Comparison of ENCODE assay signal across 29 cellular contexts in genomic region chr3:191804935-191805334, GRCh38.
"Had no signal": no experiment of that assay in that cellular context is flagged by ENCODE, and none has a peak within 500 bp of the region (broad histone marks: within the 10 kb centered on the region; RNA-seq: fewer than 3 reads in every experiment).

No MANE protein-coding gene starts in this region.

- H3K4me1 ChIP-seq: body of pancreas, esophagus squamous epithelium had no signal

- H3K27me3 Mint-ChIP-seq: activated CD4-positive, alpha-beta memory T cell treated with anti-CD3 and anti-CD28 coated beads for 36 hours; activated CD4-positive, alpha-beta T cell treated with anti-CD3 and anti-CD28 coated beads for 36 hours; activated CD4-positive, alpha-beta T cell treated with anti-CD3 and anti-CD28 coated beads, Interleukin-2, amount 10 ng/mL, durations not matched to agents 24 days and 14 days; activated CD8-positive, alpha-beta memory T cell treated with anti-CD3 and anti-CD28 coated beads, Interleukin-2, amount 10 ng/mL, durations not matched to agents 7 days and 5 days; activated naive CD8-positive, alpha-beta T cell; effector memory CD8-positive, alpha-beta T cell had no signal

- H3K27me3 ChIP-seq: body of pancreas, esophagus squamous epithelium had no signal

- DNase-seq: activated CD4-positive, alpha-beta memory T cell treated with anti-CD3 and anti-CD28 coated beads for 36 hours; activated CD4-positive, alpha-beta T cell treated with anti-CD3 and anti-CD28 coated beads for 36 hours; activated CD4-positive, alpha-beta T cell treated with anti-CD3 and anti-CD28 coated beads, Interleukin-2, amount 10 ng/mL, durations not matched to agents 24 days and 14 days; activated CD4-positive, CD25-positive, alpha-beta regulatory T cell; activated CD4-positive, CD25-positive, alpha-beta regulatory T cell treated with anti-CD3 and anti-CD28 coated beads, Interleukin-2, amount 50 U/mL, for 72 hours; activated CD8-positive, alpha-beta memory T cell treated with anti-CD3 and anti-CD28 coated beads, Interleukin-2, amount 10 ng/mL, durations not matched to agents 7 days and 5 days; activated CD8-positive, alpha-beta memory T cell treated with anti-CD3 and anti-CD28 coated beads, Interleukin-2, amount 50 U/mL, for 4 hours; activated CD8-positive, alpha-beta T cell treated with anti-CD3 and anti-CD28 coated beads, Interleukin-2, amount 10 ng/mL, durations not matched to agents 7 days and 5 days; activated effector memory CD4-positive, alpha-beta T cell treated with anti-CD3 and anti-CD28 coated beads, Interleukin-2, amount 50 U/mL, for 16 hours; activated naive CD4-positive, alpha-beta T cell; activated naive CD4-positive, alpha-beta T cell treated with anti-CD3 and anti-CD28 coated beads, Interleukin-2, amount 50 U/mL, for 16 hours; activated T-cell treated with anti-CD3 and anti-CD28 coated beads, Interleukin-2, amount 50 U/mL, for 1 hour; activated T-cell treated with anti-CD3 and anti-CD28 coated beads, Interleukin-2, amount 50 U/mL, for 48 hours; amniotic stem cell; anterior cingulate cortex; body of pancreas; caudate nucleus; cortex of kidney; dermis blood vessel endothelial cell; effector CD4-positive, alpha-beta T cell; effector memory CD8-positive, alpha-beta T cell; esophagus squamous epithelium; foreskin melanocyte; head of caudate nucleus; T-helper 2 cell had no signal

- ATAC-seq: activated CD4-positive, alpha-beta T cell treated with anti-CD3 and anti-CD28 coated beads for 36 hours; activated CD8-positive, alpha-beta memory T cell treated with anti-CD3 and anti-CD28 coated beads, Interleukin-2, amount 10 ng/mL, durations not matched to agents 7 days and 5 days; activated CD8-positive, alpha-beta T cell treated with anti-CD3 and anti-CD28 coated beads, Interleukin-2, amount 10 ng/mL, durations not matched to agents 7 days and 5 days; body of pancreas; effector memory CD8-positive, alpha-beta T cell had no signal

- H3K27ac Mint-ChIP-seq: activated CD4-positive, alpha-beta memory T cell treated with anti-CD3 and anti-CD28 coated beads for 36 hours; activated CD4-positive, alpha-beta T cell treated with anti-CD3 and anti-CD28 coated beads for 36 hours; activated CD4-positive, alpha-beta T cell treated with anti-CD3 and anti-CD28 coated beads, Interleukin-2, amount 10 ng/mL, durations not matched to agents 24 days and 14 days; activated CD8-positive, alpha-beta memory T cell treated with anti-CD3 and anti-CD28 coated beads, Interleukin-2, amount 10 ng/mL, durations not matched to agents 7 days and 5 days; activated CD8-positive, alpha-beta T cell treated with anti-CD3 and anti-CD28 coated beads, Interleukin-2, amount 10 ng/mL, durations not matched to agents 7 days and 5 days; activated naive CD8-positive, alpha-beta T cell; activated T-helper 1 cell treated with anti-CD3 and anti-CD28 coated beads, Interleukin-12 subunit alpha, Interleukin-12 subunit beta, Interleukin-2, Interleukin-4 antibody, amounts not matched to agents 30 ng/mL and 10 ng/mL and 1 ng/mL, durations not matched to agents 14 hours and 24 hours and 36 hours; activated T-helper 2 cell treated with anti-CD3 and anti-CD28 coated beads, Interferon-gamma antibody, Interleukin-2, Interleukin-4, amounts not matched to agents 10 μg/mL and 5 μg/mL and 100 μg/mL, durations not matched to agents 14 hours and 24 hours and 36 hours; effector memory CD8-positive, alpha-beta T cell had no signal

- H3K9me3 ChIP-seq: body of pancreas had no signal

- H3K36me3 Mint-ChIP-seq: activated CD4-positive, alpha-beta memory T cell treated with anti-CD3 and anti-CD28 coated beads for 36 hours; activated CD8-positive, alpha-beta memory T cell treated with anti-CD3 and anti-CD28 coated beads, Interleukin-2, amount 10 ng/mL, durations not matched to agents 7 days and 5 days; activated naive CD8-positive, alpha-beta T cell had no signal

- H3K4me3 ChIP-seq: body of pancreas, esophagus squamous epithelium had no signal

- H3K4me1 Mint-ChIP-seq: activated CD4-positive, alpha-beta T cell treated with anti-CD3 and anti-CD28 coated beads for 36 hours; activated CD4-positive, alpha-beta T cell treated with anti-CD3 and anti-CD28 coated beads, Interleukin-2, amount 10 ng/mL, durations not matched to agents 24 days and 14 days; activated CD8-positive, alpha-beta memory T cell treated with anti-CD3 and anti-CD28 coated beads, Interleukin-2, amount 10 ng/mL, durations not matched to agents 7 days and 5 days had no signal

- H3K36me3 ChIP-seq: esophagus squamous epithelium had no signal

- H3K27ac ChIP-seq: body of pancreas, epithelial cell of prostate, esophagus squamous epithelium had no signal

- H3K4me3 Mint-ChIP-seq: activated CD4-positive, alpha-beta memory T cell treated with anti-CD3 and anti-CD28 coated beads for 36 hours; activated CD4-positive, alpha-beta T cell treated with anti-CD3 and anti-CD28 coated beads for 36 hours; activated CD4-positive, alpha-beta T cell treated with anti-CD3 and anti-CD28 coated beads, Interleukin-2, amount 10 ng/mL, durations not matched to agents 24 days and 14 days; activated CD8-positive, alpha-beta memory T cell treated with anti-CD3 and anti-CD28 coated beads, Interleukin-2, amount 10 ng/mL, durations not matched to agents 7 days and 5 days; activated CD8-positive, alpha-beta T cell treated with anti-CD3 and anti-CD28 coated beads, Interleukin-2, amount 10 ng/mL, durations not matched to agents 7 days and 5 days; activated naive CD8-positive, alpha-beta T cell; activated T-helper 1 cell treated with anti-CD3 and anti-CD28 coated beads, Interleukin-12 subunit alpha, Interleukin-12 subunit beta, Interleukin-2, Interleukin-4 antibody, amounts not matched to agents 30 ng/mL and 10 ng/mL and 1 ng/mL, durations not matched to agents 14 hours and 24 hours and 36 hours; effector memory CD8-positive, alpha-beta T cell had no signal
